Comparison of ENCODE assay signal across 28 cellular contexts in genomic region chr2:165402142-165402541, GRCh38.
"Had no signal": no experiment of that assay in that cellular context is flagged by ENCODE, and none has a peak within 500 bp of the region (broad histone marks: within the 10 kb centered on the region; RNA-seq: fewer than 3 reads in every experiment).

No MANE protein-coding gene starts in this region.

- H3K27ac ChIP-seq: epithelial cell of prostate, esophagus squamous epithelium, pancreas, psoas muscle, right atrium auricular region, spleen, suprapubic skin, tibial artery, upper lobe of right lung had no signal

- H3K4me3 ChIP-seq: esophagus squamous epithelium, pancreas, psoas muscle, right atrium auricular region, spleen, suprapubic skin, tibial artery, upper lobe of right lung had no signal

- H3K4me1 ChIP-seq: esophagus squamous epithelium, pancreas, psoas muscle, right atrium auricular region, upper lobe of right lung had no signal

- DNase-seq: activated CD4-positive, alpha-beta memory T cell treated with anti-CD3 and anti-CD28 coated beads, Interleukin-2, amount 10 ng/mL, durations not matched to agents 7 days and 5 days; activated CD4-positive, alpha-beta T cell treated with anti-CD3 and anti-CD28 coated beads for 1 hour; activated CD4-positive, alpha-beta T cell treated with anti-CD3 and anti-CD28 coated beads, Interleukin-2, amount 10 ng/mL, durations not matched to agents 7 days and 5 days; activated CD8-positive, alpha-beta memory T cell treated with anti-CD3 and anti-CD28 coated beads, Interleukin-2, amount 50 U/mL, for 48 hours; activated gamma-delta T cell treated with Interleukin-2 at 50 U/mL for 16 hours; activated naive CD4-positive, alpha-beta T cell treated with anti-CD3 and anti-CD28 coated beads, Interleukin-2, amount 50 U/mL, for 16 hours; activated T-cell treated with anti-CD3 and anti-CD28 coated beads, Interleukin-2, amount 50 U/mL, for 24 hours; esophagus squamous epithelium; glutamatergic neuron; islet precursor cell; left ventricle myocardium superior; naive B cell; nucleus accumbens; pancreas; psoas muscle; spleen; tibial artery; upper lobe of right lung had no signal

- H3K27me3 ChIP-seq: pancreas, right atrium auricular region, spleen, tibial artery, upper lobe of right lung had no signal

- H3K9me3 Mint-ChIP-seq: activated CD4-positive, alpha-beta memory T cell treated with anti-CD3 and anti-CD28 coated beads, Interleukin-2, amount 10 ng/mL, durations not matched to agents 7 days and 5 days; activated CD4-positive, alpha-beta T cell treated with anti-CD3 and anti-CD28 coated beads, Interleukin-2, amount 10 ng/mL, durations not matched to agents 7 days and 5 days; activated T-cell treated with anti-CD3 and anti-CD28 coated beads, Interleukin-2, amount 50 U/mL, for 24 hours; activated T-helper 17 cell treated with anti-CD3 and anti-CD28 coated beads, Interleukin-2, amount 50 U/mL, for 72 hours; central memory CD8-positive, alpha-beta T cell; dendritic cell treated with granulocyte-macrophage colony-stimulating factor and Interleukin-4, amounts not matched to agents 40 ng/mL and 50 ng/mL, for 4 days; naive B cell; T-helper 1 cell treated with Interleukin-12 subunit alpha and Interleukin-12 subunit beta and Interleukin-4 antibody, amounts not matched to agents 30 μg/mL and 1 μg/mL, for 36 hours; WTC11 had no signal

- H3K36me3 ChIP-seq: esophagus squamous epithelium, pancreas, right atrium auricular region, spleen, suprapubic skin, tibial artery, upper lobe of right lung had no signal

- H3K27ac Mint-ChIP-seq: activated CD4-positive, alpha-beta memory T cell treated with anti-CD3 and anti-CD28 coated beads, Interleukin-2, amount 10 ng/mL, durations not matched to agents 7 days and 5 days; activated CD4-positive, alpha-beta T cell treated with anti-CD3 and anti-CD28 coated beads, Interleukin-2, amount 10 ng/mL, durations not matched to agents 7 days and 5 days; activated T-cell treated with anti-CD3 and anti-CD28 coated beads, Interleukin-2, amount 50 U/mL, for 24 hours; activated T-helper 17 cell treated with anti-CD3 and anti-CD28 coated beads, Interleukin-2, amount 50 U/mL, for 72 hours; dendritic cell treated with granulocyte-macrophage colony-stimulating factor and Interleukin-4, amounts not matched to agents 40 ng/mL and 50 ng/mL, for 4 days; naive B cell; T-helper 1 cell treated with Interleukin-12 subunit alpha and Interleukin-12 subunit beta and Interleukin-4 antibody, amounts not matched to agents 30 μg/mL and 1 μg/mL, for 36 hours; WTC11 had no signal

- H3K36me3 Mint-ChIP-seq: naive B cell, WTC11 had no signal

- H3K4me1 Mint-ChIP-seq: activated CD4-positive, alpha-beta memory T cell treated with anti-CD3 and anti-CD28 coated beads, Interleukin-2, amount 10 ng/mL, durations not matched to agents 7 days and 5 days; activated CD4-positive, alpha-beta T cell treated with anti-CD3 and anti-CD28 coated beads, Interleukin-2, amount 10 ng/mL, durations not matched to agents 7 days and 5 days; activated T-helper 17 cell treated with anti-CD3 and anti-CD28 coated beads, Interleukin-2, amount 50 U/mL, for 72 hours; central memory CD8-positive, alpha-beta T cell; naive B cell had no signal

- FAIRE-seq: bronchial epithelial cell, frontal cortex had no signal

- H3K9me3 ChIP-seq: esophagus squamous epithelium, pancreas, psoas muscle, right atrium auricular region, spleen, suprapubic skin, tibial artery, upper lobe of right lung had no signal

- H3K4me3 Mint-ChIP-seq: activated CD4-positive, alpha-beta memory T cell treated with anti-CD3 and anti-CD28 coated beads, Interleukin-2, amount 10 ng/mL, durations not matched to agents 7 days and 5 days; activated CD4-positive, alpha-beta T cell treated with anti-CD3 and anti-CD28 coated beads, Interleukin-2, amount 10 ng/mL, durations not matched to agents 7 days and 5 days; activated T-cell treated with anti-CD3 and anti-CD28 coated beads, Interleukin-2, amount 50 U/mL, for 24 hours; activated T-helper 17 cell treated with anti-CD3 and anti-CD28 coated beads, Interleukin-2, amount 50 U/mL, for 72 hours; central memory CD8-positive, alpha-beta T cell; dendritic cell treated with granulocyte-macrophage colony-stimulating factor and Interleukin-4, amounts not matched to agents 40 ng/mL and 50 ng/mL, for 4 days; naive B cell; T-helper 1 cell treated with Interleukin-12 subunit alpha and Interleukin-12 subunit beta and Interleukin-4 antibody, amounts not matched to agents 30 μg/mL and 1 μg/mL, for 36 hours; WTC11 had no signal
